Comparison of ENCODE assay signal across 8 cellular contexts in the genomic region with DNA sequence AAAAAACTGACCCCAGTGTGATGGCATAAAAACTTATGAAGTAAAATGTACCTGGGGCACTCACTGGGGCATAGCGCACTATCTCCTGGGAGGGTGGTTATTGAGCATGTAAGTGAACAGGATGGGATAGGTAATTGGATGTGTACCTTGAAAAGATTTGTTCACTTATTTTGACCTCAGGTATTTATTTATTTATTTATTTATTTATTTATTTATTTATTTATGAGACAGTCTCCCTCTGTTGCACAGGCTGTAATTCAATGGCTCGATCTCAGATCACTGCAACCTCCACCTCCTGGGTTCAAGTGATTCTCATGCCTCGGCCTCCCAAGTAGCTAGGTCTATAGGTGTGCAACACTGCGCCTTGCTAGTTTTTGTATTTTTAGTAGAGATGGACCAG.
"Had no signal": no experiment of that assay in that cellular context is flagged by ENCODE, and none has a peak within 500 bp of the region (broad histone marks: within the 10 kb centered on the region; RNA-seq: fewer than 3 reads in every experiment).

No MANE protein-coding gene starts in this region.

- H3K4me2 ChIP-seq: KMS-11 had no signal

- H3K27ac ChIP-seq: HL-60, KMS-11 had no signal

- ATAC-seq: HepG2, K562 had no signal

- H3K4me3 ChIP-seq: K562 had no signal

- DNase-seq: IMR-90, KBM-7, KG1 had no signal

- FAIRE-seq: HepG2, HTR-8/SVneo, K562 had no signal
